Comparison of ENCODE assay signal across 15 cellular contexts in genomic region chr11:57379732-57380131, GRCh38. TPM values are rescaled to one million over a fixed set of nuclear protein-coding genes. Genes with fewer than 3 reads are reported as not detected.
DNase-seq lines count a peak whose midpoint lies in the region; ATAC-seq and TF ChIP-seq lines count a peak whose summit lies in the region.
"Had no signal": no experiment of that assay in that cellular context is flagged by ENCODE, and none has a peak within 500 bp of the region (broad histone marks: within the 10 kb centered on the region; RNA-seq: fewer than 3 reads in every experiment).

No MANE protein-coding gene starts in this region.

- H3K23ac ChIP-seq in mesendoderm (ENCODE audit: low read length), result no peak overlapping the region

- no peak overlapping the region for H3K56ac ChIP-seq in mesendoderm (ENCODE audit: low read length)

- H3K27ac Mint-ChIP-seq in endodermal cell (no peak overlapping the region), natural killer cell (no peak overlapping the region)
- H3K27ac Mint-ChIP-seq: effector memory CD8-positive, alpha-beta T cell had no signal

- H3K9me3 Mint-ChIP-seq in endodermal cell, result no peaks in the 10 kb centered on the region
- no peaks in the 10 kb centered on the region for H3K9me3 Mint-ChIP-seq in natural killer cell
- H3K9me3 Mint-ChIP-seq: effector memory CD8-positive, alpha-beta T cell had no signal

- H3K4me1 ChIP-seq in endodermal cell (ENCODE audit: control insufficient read depth, insufficient read depth, low read length), result no peaks in the 10 kb centered on the region
- H3K4me1 ChIP-seq in mesendoderm (ENCODE audit: control insufficient read depth, low read depth, low read length), result no peaks in the 10 kb centered on the region
- H3K4me1 ChIP-seq: pancreas had no signal

- H2BK15ac ChIP-seq in mesendoderm (replicated peaks; ENCODE audit: low read depth), result no peak overlapping the region

- no peak overlapping the region for H2AK5ac ChIP-seq in mesendoderm (ENCODE audit: low read length)

- no peak overlapping the region for H3K18ac ChIP-seq in mesendoderm (ENCODE audit: low read length)

- no peaks in the 10 kb centered on the region for H3K9me3 ChIP-seq in endodermal cell (ENCODE audit: control insufficient read depth, low read length)
- H3K9me3 ChIP-seq: pancreas had no signal

- no peaks in the 10 kb centered on the region for H3K36me3 Mint-ChIP-seq in endodermal cell (ENCODE audit: low read depth)
- H3K36me3 Mint-ChIP-seq in natural killer cell, result no peaks in the 10 kb centered on the region

- H3K36me3 ChIP-seq in endodermal cell (ENCODE audit: control insufficient read depth, insufficient read depth, low read length) (no peaks in the 10 kb centered on the region), mesendoderm (ENCODE audit: control insufficient read depth, insufficient read depth, low read length) (no peaks in the 10 kb centered on the region)
- H3K36me3 ChIP-seq: pancreas had no signal

- H3K4ac ChIP-seq in mesendoderm (ENCODE audit: low read depth, low read length), result no peak overlapping the region

- H3K79me1 ChIP-seq in mesendoderm (ENCODE audit: low read length), result no peaks in the 10 kb centered on the region

- 31 to 34% methylated on average over 7 to 10 of the region's 10 CpGs for WGBS in endodermal cell (ENCODE audit: insufficient coverage in 1 of 2, insufficient read length in 1 of 2), 2 experiments
- no CpG with 5 or more reads among the region's 10 CpGs for WGBS in mesendoderm (ENCODE audit: extremely low coverage, insufficient coverage, low lambda C conversion rate)

- H3K27me3 Mint-ChIP-seq in endodermal cell (ENCODE audit: insufficient read depth) (peaks cover 60% of the 10 kb centered on the region), natural killer cell (ENCODE audit: low read depth in 2 of 2) (peaks cover 12 to 27% of the 10 kb centered on the region in 2 donors)

- H2BK5ac ChIP-seq in mesendoderm (ENCODE audit: low read length), result no peak overlapping the region

- TF ChIP-seq CTCF in NB4 (IDR thresholded peaks at IDR 0.05; ENCODE audit: low read depth, low read length) (no peak), endodermal cell (conservative IDR thresholded peaks at IDR 0.05) (no peak), natural killer cell (IDR thresholded peaks at IDR 0.05) (no peak)

- H3K9ac ChIP-seq in endodermal cell (ENCODE audit: extremely low read depth, low read length, poor library complexity, severe bottlenecking) (no peak overlapping the region), mesendoderm (ENCODE audit: low read length) (no peak overlapping the region)

- H4K5ac ChIP-seq in mesendoderm (ENCODE audit: low read length), result no peak overlapping the region

- H2BK120ac ChIP-seq in mesendoderm (ENCODE audit: low read depth, low read length), result no peak overlapping the region

- H4K8ac ChIP-seq in mesendoderm (ENCODE audit: low read depth, low read length), result no peak overlapping the region

- intact Hi-C loops in natural killer cell (cut with micrococcal nuclease), result no loop called here

- DNase-seq in ELR (ENCODE audit: low read depth), result peak; percentile 36
- peak; percentile 33 for DNase-seq in NB4 (ENCODE audit: low read depth)
- DNase-seq in endodermal cell, result peak; percentile 93
- peak; percentile 81 for DNase-seq in mesendoderm
- DNase-seq in anterior cingulate cortex (lab: John Stamatoyannopoulos, UW), result no peak
- DNase-seq in natural killer cell, result no peak
- no peak for DNase-seq in cortex of kidney (lab: John Stamatoyannopoulos, UW)
- no peak for DNase-seq in activated gamma-delta T cell treated with Interleukin-2 at 50 U/mL for 16 hours
- DNase-seq: activated CD4-positive, alpha-beta T cell treated with anti-CD3 and anti-CD28 coated beads for 1 hour; activated effector memory CD4-positive, alpha-beta T cell treated with anti-CD3 and anti-CD28 coated beads, Interleukin-2, amount 50 U/mL, for 16 hours; effector memory CD8-positive, alpha-beta T cell; NCI-H2081; pancreas; stimulated activated CD4-positive, alpha-beta T cell treated with anti-CD3 and anti-CD28 coated beads, Interleukin-4, amount 100 ng/mL, for 4 hours had no signal

- H3K27ac ChIP-seq in endodermal cell (ENCODE audit: low read depth, low read length) (no peak overlapping the region), mesendoderm (ENCODE audit: low read depth, low read length) (no peak overlapping the region)
- H3K27ac ChIP-seq: pancreas had no signal

- H3K27me3 ChIP-seq in endodermal cell (ENCODE audit: control insufficient read depth, insufficient read depth, low read length, poor library complexity, severe bottlenecking), result peaks cover 58% of the 10 kb centered on the region
- no peaks in the 10 kb centered on the region for H3K27me3 ChIP-seq in mesendoderm (ENCODE audit: insufficient read depth, low read length, poor library complexity)
- H3K27me3 ChIP-seq: pancreas had no signal

- no peak for ATAC-seq in natural killer cell
- ATAC-seq: effector memory CD8-positive, alpha-beta T cell had no signal

- H3K4me3 ChIP-seq in NB4 (ENCODE audit: low read depth, low read length), result no peak overlapping the region
- H3K4me3 ChIP-seq in endodermal cell (ENCODE audit: low read length), result no peak overlapping the region
- H3K4me3 ChIP-seq in mesendoderm (ENCODE audit: low read length), result no peak overlapping the region
- H3K4me3 ChIP-seq: pancreas had no signal

- H3K4me3 Mint-ChIP-seq in endodermal cell (no peak overlapping the region), natural killer cell (no peak overlapping the region)
- H3K4me3 Mint-ChIP-seq: effector memory CD8-positive, alpha-beta T cell had no signal

- H3K4me2 ChIP-seq in mesendoderm (ENCODE audit: low read length), result no peak overlapping the region

- H3K4me1 Mint-ChIP-seq in endodermal cell, result no peaks in the 10 kb centered on the region
- no peaks in the 10 kb centered on the region for H3K4me1 Mint-ChIP-seq in natural killer cell

- no peak for TF ChIP-seq POLR2A in NB4 (IDR thresholded peaks at IDR 0.05; ENCODE audit: extremely low read depth, insufficient read length)

- H3K79me2 ChIP-seq in mesendoderm (ENCODE audit: control insufficient read depth, insufficient read depth, low read length), result no peaks in the 10 kb centered on the region

RNA-seq across cellular contexts. Expression of gene PRG3, which starts 1.2 kb away (rescaled TPM):
- not detected for total RNA-seq in endodermal cell
- not detected for polyA plus RNA-seq in endodermal cell (2013, experiment 1 of 2)
- not detected for polyA plus RNA-seq in endodermal cell (2013, experiment 2 of 2)
- not detected for polyA plus RNA-seq in mesendoderm (2013, experiment 1 of 2)
- polyA plus RNA-seq in mesendoderm (2013, experiment 2 of 2), result not detected
- not detected for total RNA-seq in natural killer cell
- total RNA-seq: pancreas, subcutaneous adipose tissue had no signal
- polyA plus RNA-seq: pancreas had no signal

RNA-seq across cellular contexts. Expression of gene PRG2, which starts 10.7 kb away (rescaled TPM):
- total RNA-seq in endodermal cell, result under 1 TPM in 1 of 2 donors, not detected in 1; 0.42 TPM
- polyA plus RNA-seq in endodermal cell (2013, experiment 1 of 2), result not detected
- polyA plus RNA-seq in endodermal cell (2013, experiment 2 of 2), result not detected
- polyA plus RNA-seq in mesendoderm (2013, experiment 1 of 2), result 0.13 TPM
- 0.08 TPM for polyA plus RNA-seq in mesendoderm (2013, experiment 2 of 2)
- 1 to 10 TPM in 2 of 3 donors, not detected in 1; 1.2 to 2.4 TPM for total RNA-seq in natural killer cell
- total RNA-seq: pancreas had no signal

RNA-seq across cellular contexts. Expression of gene P2RX3, which starts 41.6 kb away (rescaled TPM):
- total RNA-seq in endodermal cell (not detected), natural killer cell (not detected)
- 45.8 TPM for polyA plus RNA-seq in endodermal cell (2013, experiment 1 of 2)
- polyA plus RNA-seq in endodermal cell (2013, experiment 2 of 2), result 37.0 TPM
- 0.08 TPM for polyA plus RNA-seq in mesendoderm (2013, experiment 1 of 2)
- 0.10 TPM for polyA plus RNA-seq in mesendoderm (2013, experiment 2 of 2)

RNA-seq across cellular contexts. Expression of gene SSRP1, which starts 44.0 kb away (rescaled TPM):
- total RNA-seq in endodermal cell (100 to 1,000 TPM; 145 to 182 TPM), natural killer cell (10 to 100 TPM; 45.5 to 50.0 (median 47.1) TPM)
- polyA plus RNA-seq in endodermal cell (2013, experiment 1 of 2), result 235 TPM
- 227 TPM for polyA plus RNA-seq in endodermal cell (2013, experiment 2 of 2)
- 242 TPM for polyA plus RNA-seq in mesendoderm (2013, experiment 1 of 2)
- 242 TPM for polyA plus RNA-seq in mesendoderm (2013, experiment 2 of 2)

RNA-seq across cellular contexts. Expression of gene SLC43A3, which starts 47.2 kb away (rescaled TPM):
- total RNA-seq in endodermal cell (10 to 100 TPM; 10.6 to 13.8 TPM), natural killer cell (10 to 100 TPM; 17.0 to 22.2 (median 20.7) TPM)
- 14.6 TPM for polyA plus RNA-seq in endodermal cell (2013, experiment 1 of 2)
- polyA plus RNA-seq in endodermal cell (2013, experiment 2 of 2), result 14.1 TPM
- polyA plus RNA-seq in mesendoderm (2013, experiment 1 of 2), result 28.3 TPM
- polyA plus RNA-seq in mesendoderm (2013, experiment 2 of 2), result 29.2 TPM

Comparison
In these comparisons a context has a peak if more than half of its experiments do, and no peak if none do; other contexts are left out.
1. DNase-seq: peak in ELR (single experiment), NB4 (single experiment), endodermal cell (single experiment) and mesendoderm (single experiment); none in anterior cingulate cortex (0 of 58), natural killer cell (single experiment), cortex of kidney (single experiment) and activated gamma-delta T cell treated with Interleukin-2 at 50 U/mL for 16 hours (single experiment).